ENCODE assay signal across 10 cellular contexts in the genomic region with DNA sequence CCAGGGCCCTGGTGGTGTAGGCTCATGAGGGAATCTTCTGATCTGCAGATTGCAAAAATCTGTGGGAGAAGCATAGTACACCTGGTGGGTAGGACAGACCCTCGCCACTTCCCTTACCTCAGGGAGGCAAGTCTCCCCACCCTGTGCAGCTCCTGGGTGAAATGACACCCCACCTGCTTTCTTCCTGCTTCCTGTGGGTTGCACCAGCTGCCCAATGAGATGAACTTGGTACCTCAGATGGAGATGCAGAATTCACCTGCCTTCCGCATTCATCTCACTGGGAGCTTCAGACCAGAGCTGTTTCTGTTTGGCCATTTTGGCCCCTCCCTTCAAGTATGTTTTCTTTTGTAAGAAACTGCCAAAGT. TPM values are rescaled to one million over a fixed set of nuclear protein-coding genes. Genes with fewer than 3 reads are reported as not detected.
A peak's percentile ranks its signal among the peaks of the same experiment; 100 is the strongest.
DNase-seq lines count a peak whose midpoint lies in the region; ATAC-seq and TF ChIP-seq lines count a peak whose summit lies in the region.
"Had no signal": no experiment of that assay in that cellular context is flagged by ENCODE, and none has a peak within 500 bp of the region (broad histone marks: within the 10 kb centered on the region; RNA-seq: fewer than 3 reads in every experiment).

No MANE protein-coding gene starts in this region.

- TF ChIP-seq CTCF in AG04450 (IDR thresholded peaks at IDR 0.05; ENCODE audit: low read depth, low read length) = no peak
- TF ChIP-seq CTCF in PC-9 (conservative IDR thresholded peaks at IDR 0.05) = no peak
- no peak for TF ChIP-seq CTCF in WERI-Rb-1 (IDR thresholded peaks at IDR 0.05; ENCODE audit: low read depth, low read length)

- H3K4me2 ChIP-seq in PC-9 = peak overlapping the region; percentile 68
- H3K4me2 ChIP-seq: neural progenitor cell had no signal

- intact Hi-C loops in PC-9 (cut with micrococcal nuclease; ENCODE audit: unreplicated experiment) = loop anchor here (5.0 kb wide), 1 partner anchor 48 kb away; no protein-coding TSS in a partner anchor

- H3K9me2 ChIP-seq in PC-9 (ENCODE audit: insufficient read depth) = no peaks in the 10 kb centered on the region

- CTCF ChIA-PET in AG04450 (lab: Charles Lee) = no interaction called here
- CTCF ChIA-PET in PC-9 (lab: Charles Lee) = interaction anchor here (1.0 kb wide), 1 partner anchor 68 kb away, joined by 3 read pairs; no protein-coding TSS in a partner anchor

- DNase-seq in AG04450 (ENCODE audit: low read depth, low spot score) (no peak), PC-9 (no peak), epithelial cell of prostate (ENCODE audit: low read depth, low spot score) (no peak), NCI-H748 (lab: John Stamatoyannopoulos, UW; ENCODE audit: unreplicated experiment) (no peak), COLO829 (ENCODE audit: low spot score) (no peak), cortex of kidney (lab: John Stamatoyannopoulos, UW) (no peak), WERI-Rb-1 (no peak)

- no peaks in the 10 kb centered on the region for H3K79me2 ChIP-seq in PC-9 (ENCODE audit: low read depth)

- peak overlapping the region; percentile 11 for H3K27ac ChIP-seq in AG04450 (ENCODE audit: low read depth, low read length)
- H3K27ac ChIP-seq in PC-9 = peak overlapping the region; percentile 79
- peak overlapping the region; percentile 39 for H3K27ac ChIP-seq in epithelial cell of prostate
- H3K27ac ChIP-seq in WERI-Rb-1 = no peak overlapping the region
- H3K27ac ChIP-seq: neural progenitor cell, thoracic aorta had no signal

- H3K27me3 ChIP-seq in AG04450 (ENCODE audit: control insufficient read depth, insufficient read depth, low read length) (no peaks in the 10 kb centered on the region), PC-9 (ENCODE audit: insufficient read depth, low read depth) (no peaks in the 10 kb centered on the region), WERI-Rb-1 (ENCODE audit: insufficient read depth, low read depth, severe bottlenecking) (no peaks in the 10 kb centered on the region)
- H3K27me3 ChIP-seq: neural progenitor cell had no signal

- POLR2A ChIA-PET in AG04450 (lab: Yijun Ruan, JAX) = no interaction called here
- POLR2A ChIA-PET in PC-9 (lab: Charles Lee; ENCODE audit: unreplicated experiment) = interaction anchor here (0.6 to 0.7 kb wide), 2 partner anchors 13 to 47 kb away, joined by 3 to 5 read pairs; no protein-coding TSS in a partner anchor

- H3K4me3 ChIP-seq in AG04450 (ENCODE audit: low read depth, low read length) (no peak overlapping the region), PC-9 (no peak overlapping the region; the same call in 1 of the 2 replicates), WERI-Rb-1 (ENCODE audit: low read depth, low read length) (no peak overlapping the region)
- H3K4me3 ChIP-seq: neural progenitor cell, thoracic aorta had no signal

- peaks cover 29% of the 10 kb centered on the region for H3F3A ChIP-seq in PC-9 (ENCODE audit: insufficient read depth, low read depth)

- H2AFZ ChIP-seq in PC-9 = no peak overlapping the region
- H2AFZ ChIP-seq: neural progenitor cell had no signal

- H3K9me3 ChIP-seq in AG04450 (ENCODE audit: control insufficient read depth, insufficient read depth, low read length) (no peaks in the 10 kb centered on the region; the same call in 1 of the 2 replicates), PC-9 (ENCODE audit: insufficient read depth, low read depth) (no peaks in the 10 kb centered on the region; the same call in 1 of the 2 replicates), WERI-Rb-1 (ENCODE audit: severe bottlenecking) (no peaks in the 10 kb centered on the region)
- H3K9me3 ChIP-seq: thoracic aorta had no signal

- no peaks in the 10 kb centered on the region for H4K20me1 ChIP-seq in PC-9 (ENCODE audit: insufficient read depth)

- ATAC-seq in GM19455 (IDR thresholded peaks at IDR 0.05; ENCODE audit: unreplicated experiment) = peak; percentile 26

- BruUV-seq in PC-9 (replicated peaks; lab: Mats Ljungman, UMichigan) = no TSS peak

- H3K4me1 ChIP-seq in PC-9 (replicated peaks; ENCODE audit: insufficient read depth) = peaks cover 35% of the 10 kb centered on the region
- H3K4me1 ChIP-seq: neural progenitor cell had no signal

- H3K36me3 ChIP-seq in PC-9 (ENCODE audit: low read depth) (no peaks in the 10 kb centered on the region; the same call in 1 of the 2 replicates), WERI-Rb-1 (no peaks in the 10 kb centered on the region)
- H3K36me3 ChIP-seq: thoracic aorta had no signal

RNA-seq across cellular contexts. Expression of a gene that starts 4.7 kb away (rescaled TPM):
- 2.3 and 2.4 TPM in 2 replicates for polyA plus RNA-seq in AG04450 (2011; rRNA removed)
- 1.8 and 2.8 TPM in 2 replicates for polyA minus RNA-seq in AG04450 (2011; rRNA and poly(A)+ RNA removed)
- 32.6 and 37.8 TPM in 2 replicates for total RNA-seq in PC-9 (2021)

RNA-seq across cellular contexts. Expression of a gene that starts 58.7 kb away (rescaled TPM):
- polyA plus RNA-seq in AG04450 (2011; rRNA removed) = not detected in 2 replicates
- not detected in 2 replicates for polyA minus RNA-seq in AG04450 (2011; rRNA and poly(A)+ RNA removed)
- not detected in 2 replicates for total RNA-seq in PC-9 (2021)
